In genomic region chr5:168308976-168309598, GRCh38 we compare ENCODE assay signal across 17 cellular contexts. TPM values are rescaled to one million over a fixed set of nuclear protein-coding genes. Genes with fewer than 3 reads are reported as not detected.
A peak's percentile ranks its signal among the peaks of the same experiment; 100 is the strongest.
DNase-seq lines count a peak whose midpoint lies in the region; ATAC-seq, FAIRE-seq and TF ChIP-seq lines count a peak whose summit lies in the region.
"Had no signal": no experiment of that assay in that cellular context is flagged by ENCODE, and none has a peak within 500 bp of the region (broad histone marks: within the 10 kb centered on the region; RNA-seq: fewer than 3 reads in every experiment).

No MANE protein-coding gene starts in this region.

- TF ChIP-seq POLR2A in A549 (IDR thresholded peaks at IDR 0.05; ENCODE audit: low read length): no peak
- peak; percentile 60 for TF ChIP-seq POLR2A in right lobe of liver (IDR thresholded peaks at IDR 0.05)

- TF ChIP-seq EP300 in A549 (IDR thresholded peaks at IDR 0.05): no peak

- H3K79me2 ChIP-seq in hepatocyte: peaks cover 70% of the 10 kb centered on the region

- peaks cover 96% of the 10 kb centered on the region for H3K4me1 ChIP-seq in A549
- peaks cover 42% of the 10 kb centered on the region for H3K4me1 ChIP-seq in hepatocyte (ENCODE audit: insufficient read depth)
- H3K4me1 ChIP-seq in right lobe of liver: peaks cover 0 to 53% (median 30%) of the 10 kb centered on the region in 4 donors
- H3K4me1 ChIP-seq in small intestine (ENCODE audit: control insufficient read depth in 2 of 2, insufficient read depth in 1 of 2, low read depth in 1 of 2, low read length in 1 of 2): peaks cover 3 to 16% of the 10 kb centered on the region in 2 donors
- H3K4me1 ChIP-seq: BLaER1 treated with 17β-estradiol and CSF1 and Interleukin-3, amounts not matched to agents 10 nM and 100 nM had no signal

- H3K4me3 ChIP-seq in A549 (no peak overlapping the region), hepatocyte (no peak overlapping the region), right lobe of liver (no peak overlapping the region), small intestine (ENCODE audit: low read depth in 1 of 2, low read length in 2 of 2) (no peak overlapping the region)
- H3K4me3 ChIP-seq: BLaER1 treated with 17β-estradiol and CSF1 and Interleukin-3, amounts not matched to agents 10 nM and 100 nM; GM23248 had no signal

- no peaks in the 10 kb centered on the region for H3K9me2 ChIP-seq in hepatocyte (replicated peaks; ENCODE audit: insufficient read depth)

- CTCF ChIA-PET in A549 (lab: Yijun Ruan, JAX): interaction anchor here (22.9 kb wide), 1 partner anchor 16 kb away, joined by 256 read pairs; the partner anchor contains the start of gene WWC1

- H3K4me2 ChIP-seq in A549: peak overlapping the region; percentile 47
- peak overlapping the region; percentile 28 for H3K4me2 ChIP-seq in hepatocyte
- H3K4me2 ChIP-seq: BLaER1 treated with 17β-estradiol and CSF1 and Interleukin-3, amounts not matched to agents 10 nM and 100 nM had no signal

- H3K27ac ChIP-seq in A549 (peak overlapping the region; percentile 91 to 92), hepatocyte (peak overlapping the region; percentile 60), right lobe of liver (peak overlapping the region; percentile 57 to 88 (median 64)), small intestine (ENCODE audit: low read depth in 1 of 2, low read length in 1 of 2) (peak overlapping the region in 1 of 2 donors; percentile 71)
- H3K27ac ChIP-seq: BLaER1 treated with 17β-estradiol and CSF1 and Interleukin-3, amounts not matched to agents 10 nM and 100 nM; GM23248 had no signal

- H3K36me3 ChIP-seq in hepatocyte (replicated peaks; ENCODE audit: insufficient read depth, low read depth) (no peaks in the 10 kb centered on the region), right lobe of liver (no peaks in the 10 kb centered on the region), small intestine (ENCODE audit: control insufficient read depth in 2 of 2, insufficient read depth in 2 of 2, low read length in 2 of 2) (no peaks in the 10 kb centered on the region)
- H3K36me3 ChIP-seq: BLaER1 treated with 17β-estradiol and CSF1 and Interleukin-3, amounts not matched to agents 10 nM and 100 nM had no signal

- ATAC-seq in A549: no peak
- peak; percentile 67 to 87 (median 82) for ATAC-seq in right lobe of liver
- ATAC-seq: HCT116 had no signal

- H3K27me3 ChIP-seq in hepatocyte: no peaks in the 10 kb centered on the region
- H3K27me3 ChIP-seq in right lobe of liver: no peaks in the 10 kb centered on the region
- H3K27me3 ChIP-seq in small intestine (ENCODE audit: control insufficient read depth in 2 of 2, insufficient read depth in 2 of 2, low read length in 2 of 2): no peaks in the 10 kb centered on the region
- H3K27me3 ChIP-seq: BLaER1 treated with 17β-estradiol and CSF1 and Interleukin-3, amounts not matched to agents 10 nM and 100 nM had no signal

- 73% methylated on average over 6 of the region's 6 CpGs for WGBS in A549 (ENCODE audit: missing lambda C conversion rate)
- 81% methylated on average over 6 of the region's 6 CpGs for WGBS in hepatocyte (ENCODE audit: low lambda C conversion rate, missing lambda C conversion rate)
- WGBS in right lobe of liver (ENCODE audit: insufficient coverage, low coverage, low lambda C conversion rate, missing lambda C conversion rate): 31% methylated on average over 6 of the region's 6 CpGs
- WGBS in small intestine, 3 donors: 26 to 71% (median 38%) methylated on average over 6 of the region's 6 CpGs

- no peak for FAIRE-seq in A549 (lab: Jason Lieb, UNC)
- no peak for FAIRE-seq in small intestine (lab: Jason Lieb, UNC)
- no peak for FAIRE-seq in frontal cortex (lab: Jason Lieb, UNC)
- FAIRE-seq: H54, HTR-8/SVneo had no signal

- POLR2A ChIA-PET in A549 (lab: Yijun Ruan, JAX): no interaction called here

- TF ChIP-seq RAD21 in A549 (conservative IDR thresholded peaks at IDR 0.05 in 1 of 2, IDR thresholded peaks at IDR 0.05 in 1 of 2): no peak

- H4K20me1 ChIP-seq in hepatocyte (ENCODE audit: insufficient read depth, poor library complexity, severe bottlenecking): no peaks in the 10 kb centered on the region
- H4K20me1 ChIP-seq: BLaER1 treated with 17β-estradiol and CSF1 and Interleukin-3, amounts not matched to agents 10 nM and 100 nM had no signal

- TF ChIP-seq CTCF in A549 (IDR thresholded peaks at IDR 0.05) (no peak), hepatocyte (IDR thresholded peaks at IDR 0.05; ENCODE audit: poor library complexity) (no peak), right lobe of liver (IDR thresholded peaks at IDR 0.05) (no peak), GM20000 (IDR thresholded peaks at IDR 0.05; ENCODE audit: extremely low read depth, missing control alignments) (no peak)

- intact Hi-C loops in right lobe of liver (cut with DNase I): no loop called here

- H3K9me3 ChIP-seq in A549 (no peaks in the 10 kb centered on the region), hepatocyte (ENCODE audit: low read depth) (no peaks in the 10 kb centered on the region), right lobe of liver (no peaks in the 10 kb centered on the region), small intestine (ENCODE audit: control insufficient read depth, low read depth) (no peaks in the 10 kb centered on the region)
- H3K9me3 ChIP-seq: BLaER1 treated with 17β-estradiol and CSF1 and Interleukin-3, amounts not matched to agents 10 nM and 100 nM had no signal

- no peak overlapping the region for H2AFZ ChIP-seq in hepatocyte
- H2AFZ ChIP-seq: GM23248 had no signal

- DNase-seq in A549 (ENCODE audit: low read depth in 1 of 2, low spot score in 1 of 2): no peak
- DNase-seq in hepatocyte (ENCODE audit: low spot score): no peak
- DNase-seq in right lobe of liver: peak in 2 of 3 donors; percentile 25 to 65
- peak; percentile 75 for DNase-seq in small intestine
- DNase-seq in hepatic stellate cell (ENCODE audit: low spot score): no peak
- DNase-seq in frontal cortex (ENCODE audit: low spot score in 2 of 2): no peak
- DNase-seq in GM20000 (ENCODE audit: low spot score): no peak
- no peak for DNase-seq in medulla oblongata (ENCODE audit: extremely low spot score)
- DNase-seq: 8988T; ACHN; CD4-positive, CD25-positive, alpha-beta regulatory T cell; GF-D8; GM23248 had no signal

TF ChIP-seq in A549, 52 proteins besides CTCF, POLR2A, EP300 and RAD21:
- TF ChIP-seq CEBPB (IDR thresholded peaks at IDR 0.05) (0 out of 4 replicates have a peak, but pooled peaks of 1 of the 2 experiments have one; percentile 7), EHMT2 (IDR thresholded peaks at IDR 0.05; ENCODE audit: low read depth) (no peak)

RNA-seq across cellular contexts. Expression of gene WWC1, which starts 17.6 kb away (rescaled TPM):
- 75.0 and 98.1 TPM in 2 replicates for polyA plus RNA-seq in A549 (2011; rRNA removed)
- 52.9 and 53.5 TPM in 2 replicates for polyA plus RNA-seq in A549 (2012; cell fraction: cytosol; rRNA removed)
- polyA plus RNA-seq in A549 (2012; cell fraction: nucleus; rRNA removed): 45.0 and 53.1 TPM in 2 replicates
- 88.5 to 113 TPM (median 92.2 TPM) in 3 replicates for polyA plus RNA-seq in A549 (2017; fragmentation: RNase III; extraction: RNeasy Plus Mini Kit Qiagen cat#74134 plus additional on column Dnase treatment)
- polyA minus RNA-seq in A549 (2011; rRNA and poly(A)+ RNA removed): 107 and 125 TPM in 2 replicates
- 22.6 and 27.6 TPM in 2 replicates for total RNA-seq in hepatocyte
- 21.5 and 27.8 TPM in 2 replicates for polyA plus RNA-seq in hepatocyte
- total RNA-seq in right lobe of liver: 10 to 100 TPM in 5 of 6 experiments, 1 to 10 TPM in 1; 9.6 to 74.4 (median 23.5) TPM
- 10 to 100 TPM; 22.8 to 65.1 (median 49.6) TPM for polyA plus RNA-seq in small intestine
- 78.3 TPM for total RNA-seq in frontal cortex

Comparison
In these comparisons a context has a peak if more than half of its experiments do, and no peak if none do; other contexts are left out.
1. ATAC-seq: peak in right lobe of liver (4 of 4); none in A549 (0 of 2).
2. DNase-seq: peak in right lobe of liver (2 of 3) and small intestine (single experiment); none in A549 (0 of 2), hepatocyte (single experiment), hepatic stellate cell (single experiment), frontal cortex (0 of 2), GM20000 (single experiment) and medulla oblongata (single experiment).